ENCODE assay signal across 1 cellular context in the genomic region with DNA sequence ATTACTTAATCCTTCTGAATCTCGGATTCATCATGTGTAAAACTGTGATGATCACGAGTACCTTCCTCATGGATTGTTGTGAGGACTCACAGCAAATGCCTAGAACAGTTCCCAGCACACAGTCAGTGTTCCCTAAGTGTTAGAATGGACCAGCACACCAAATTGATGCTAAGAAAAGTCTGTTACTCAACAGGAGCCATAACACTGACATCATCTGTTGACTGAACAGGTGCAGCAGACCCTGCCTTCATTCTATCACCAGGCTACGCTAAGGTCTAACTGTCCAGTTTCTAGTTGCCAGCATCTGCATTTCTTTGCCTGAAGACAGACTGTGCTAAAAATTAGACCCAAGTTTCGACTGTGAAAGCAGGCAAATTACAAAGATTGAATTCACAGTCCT.
TF ChIP-seq lines count a peak whose summit lies in the region.

No MANE protein-coding gene starts in this region.

TF ChIP-seq in K562, 482 proteins besides CTCF, POLR2A, EP300 and RAD21:
- TF ChIP-seq CHD4 (IDR thresholded peaks at IDR 0.05; ENCODE audit: insufficient read depth, insufficient replicate concordance, low read depth, low read length, poor library complexity, severe bottlenecking): no peak
- TF ChIP-seq PRPF4 (IDR thresholded peaks at IDR 0.05; ENCODE audit: insufficient read depth, low read depth, low read length, poor library complexity, severe bottlenecking): no peak
- no peak for TF ChIP-seq MCM7 (IDR thresholded peaks at IDR 0.05)
- no peak for TF ChIP-seq BRD9 (IDR thresholded peaks at IDR 0.05; ENCODE audit: low read depth, partially characterized antibody)
- TF ChIP-seq SRSF7 (optimal IDR thresholded peaks at IDR 0.05; ENCODE audit: low read depth, low read length): no peak
- TF ChIP-seq SMARCA4 (IDR thresholded peaks at IDR 0.05): no peak
TF ChIP-seq in K562: peak in this region for 0.
